Comparison of ENCODE assay signal across 16 cellular contexts in the genomic region with DNA sequence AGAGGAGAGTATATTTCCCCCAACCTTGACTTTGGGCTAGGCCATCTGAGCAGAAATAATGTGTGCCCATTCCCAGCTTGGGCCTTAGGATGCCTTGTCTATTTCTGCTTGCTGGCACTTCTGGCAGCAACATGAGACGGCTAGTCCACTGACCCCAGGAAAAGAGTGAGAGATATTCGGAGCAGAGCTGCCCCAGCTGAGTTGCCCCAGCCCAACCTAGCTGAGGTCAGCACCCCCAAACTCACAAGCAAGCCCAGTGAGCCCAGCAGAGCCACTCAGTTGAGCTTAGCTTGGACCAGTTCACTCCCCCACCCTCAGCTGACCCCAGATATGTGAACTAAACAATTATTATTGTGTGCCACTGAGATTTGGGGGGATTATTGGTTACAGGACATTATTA. TPM values are rescaled to one million over a fixed set of nuclear protein-coding genes. Genes with fewer than 3 reads are reported as not detected.
DNase-seq lines count a peak whose midpoint lies in the region; ATAC-seq and TF ChIP-seq lines count a peak whose summit lies in the region.
"Had no signal": no experiment of that assay in that cellular context is flagged by ENCODE, and none has a peak within 500 bp of the region (broad histone marks: within the 10 kb centered on the region; RNA-seq: fewer than 3 reads in every experiment).

No MANE protein-coding gene starts in this region.

- H2BK15ac ChIP-seq in neuronal stem cell (ENCODE audit: low read length) = no peak overlapping the region

- H2AFZ ChIP-seq in neuronal stem cell (ENCODE audit: low read length) = no peak overlapping the region

- H3K36me3 ChIP-seq in neuronal stem cell (replicated peaks in 1 of 2; ENCODE audit: control insufficient read depth in 2 of 2, insufficient read depth in 2 of 2, low read length in 2 of 2) = no peaks in the 10 kb centered on the region

- H2BK5ac ChIP-seq in neuronal stem cell (ENCODE audit: low read length) = no peak overlapping the region

- H2BK120ac ChIP-seq in neuronal stem cell (ENCODE audit: low read depth, low read length) = no peak overlapping the region

- H3K18ac ChIP-seq in neuronal stem cell (ENCODE audit: low read length) = peak overlapping the region; percentile 65

- no peak overlapping the region for H3K4me2 ChIP-seq in neuronal stem cell (ENCODE audit: insufficient read depth, low read length, poor library complexity, severe bottlenecking)

- H3K4ac ChIP-seq in neuronal stem cell (ENCODE audit: low read length) = no peak overlapping the region

- H3K14ac ChIP-seq in neuronal stem cell (ENCODE audit: low read length) = no peak overlapping the region

- peak; percentile 14 for DNase-seq in activated effector memory CD4-positive, alpha-beta T cell treated with anti-CD3 and anti-CD28 coated beads, Interleukin-2, amount 50 U/mL, for 16 hours
- DNase-seq in activated effector memory CD4-positive, alpha-beta T cell treated with Interleukin-2 at 50 U/mL for 16 hours = no peak
- DNase-seq in coronary artery (ENCODE audit: low spot score) = peak; percentile 52
- no peak for DNase-seq in neuronal stem cell (ENCODE audit: low spot score)
- DNase-seq in ureter (ENCODE audit: low spot score) = peak; percentile 28
- no peak for DNase-seq in stimulated activated CD4-positive, alpha-beta T cell treated with anti-CD3 and anti-CD28 coated beads, Interleukin-1b, Interleukin-23, amount 100 ng/mL, for 48 hours
- no peak for DNase-seq in cortex of kidney (lab: John Stamatoyannopoulos, UW)
- DNase-seq: GDM1; GOT3; NCI-H1417; NCI-H187 treated with DMSO at 0.1 percent for 48 hours; NCI-H526 treated with DMSO at 0.1 percent for 48 hours; NK-92 treated with Interleukin-12 subunit alpha and Interleukin-12 subunit beta, amount 100 ng/mL, for 24 hours; OCI-M1 had no signal

- no peaks in the 10 kb centered on the region for H3K9me3 ChIP-seq in neuronal stem cell (replicated peaks in 1 of 2; ENCODE audit: control insufficient read depth in 2 of 2, insufficient read depth in 1 of 2, low read depth in 1 of 2, low read length in 2 of 2)

- TF ChIP-seq CTCF in coronary artery (IDR thresholded peaks at IDR 0.05) = no peak

- no peak overlapping the region for H2AK5ac ChIP-seq in neuronal stem cell (ENCODE audit: low read depth, low read length)

- no peak overlapping the region for H2BK12ac ChIP-seq in neuronal stem cell (ENCODE audit: low read length)

- no peak overlapping the region for H3K9ac ChIP-seq in neuronal stem cell (ENCODE audit: low read depth, low read length, poor library complexity)

- H3K23ac ChIP-seq in neuronal stem cell (ENCODE audit: low read depth, low read length, poor library complexity) = no peak overlapping the region

- ATAC-seq in GM18907 (IDR thresholded peaks at IDR 0.05; ENCODE audit: unreplicated experiment) = no peak
- ATAC-seq: K562 had no signal

- H4K91ac ChIP-seq in neuronal stem cell (ENCODE audit: low read depth, low read length, poor library complexity) = no peak overlapping the region

- no peak overlapping the region for H4K8ac ChIP-seq in neuronal stem cell (ENCODE audit: low read depth, low read length)

- H3K27me3 ChIP-seq in neuronal stem cell (ENCODE audit: control insufficient read depth in 3 of 3, insufficient read depth in 3 of 3, low read depth in 1 of 3, low read length in 3 of 3) = peaks cover 0 to 32% (median 4%) of the 10 kb centered on the region in 3 experiments

- H3K4me3 ChIP-seq in coronary artery (no peak overlapping the region), neuronal stem cell (ENCODE audit: low read length in 2 of 2) (no peak overlapping the region)
- H3K4me3 ChIP-seq: K562 had no signal

- H3K27ac ChIP-seq in coronary artery = no peak overlapping the region
- H3K27ac ChIP-seq in neuronal stem cell (replicated peaks; ENCODE audit: low read length) = no peak overlapping the region

- no peaks in the 10 kb centered on the region for H3K79me1 ChIP-seq in neuronal stem cell (ENCODE audit: low read depth, low read length)

- no CpG with 5 or more reads among the region's 2 CpGs for WGBS in neuronal stem cell (ENCODE audit: extremely low coverage in 2 of 2, insufficient read length in 2 of 2, insufficient replicate concordance in 1 of 2), 2 donors

- H3K4me1 ChIP-seq in neuronal stem cell (ENCODE audit: control insufficient read depth in 2 of 2, insufficient read depth in 1 of 2, low read depth in 1 of 2, low read length in 2 of 2) = no peaks in the 10 kb centered on the region

RNA-seq across cellular contexts. Expression of gene ITGA11, which starts 20.2 kb away (rescaled TPM):
- 0.06 TPM for polyA plus RNA-seq in neuronal stem cell (2013, experiment 1 of 2)
- 0.10 TPM for polyA plus RNA-seq in neuronal stem cell (2013, experiment 2 of 2)
- total RNA-seq in ureter = 22.8 TPM
- total RNA-seq: K562 had no signal

Comparison
In these comparisons a context has a peak if more than half of its experiments do, and no peak if none do; other contexts are left out.
1. DNase-seq: peak in activated effector memory CD4-positive, alpha-beta T cell treated with anti-CD3 and anti-CD28 coated beads, Interleukin-2, amount 50 U/mL, for 16 hours (single experiment), coronary artery (single experiment) and ureter (single experiment); none in activated effector memory CD4-positive, alpha-beta T cell treated with Interleukin-2 at 50 U/mL for 16 hours (single experiment), neuronal stem cell (single experiment), stimulated activated CD4-positive, alpha-beta T cell treated with anti-CD3 and anti-CD28 coated beads, Interleukin-1b, Interleukin-23, amount 100 ng/mL, for 48 hours (single experiment) and cortex of kidney (single experiment).